In genomic region chr2:46555011-46555410, GRCh38 we compare ENCODE assay signal across 1 cellular context.
TF ChIP-seq lines count a peak whose summit lies in the region.

No MANE protein-coding gene starts in this region.

TF ChIP-seq in GM12878, 131 proteins besides CTCF, POLR2A, EP300 and RAD21:
- TF ChIP-seq KLF5 (IDR thresholded peaks at IDR 0.05; ENCODE audit: partially characterized antibody) (no peak), NR2F1 (conservative IDR thresholded peaks at IDR 0.05) (peak; percentile 91), SMC3 (IDR thresholded peaks at IDR 0.05; ENCODE audit: borderline replicate concordance, low read length) (peak; percentile 32; the same call in 1 of the 2 replicates), ZBTB33 (IDR thresholded peaks at IDR 0.05) (no peak)
